Comparison of ENCODE assay signal across 14 cellular contexts in genomic region chr10:58237014-58237830, GRCh38. TPM values are rescaled to one million over a fixed set of nuclear protein-coding genes. Genes with fewer than 3 reads are reported as not detected.
A peak's percentile ranks its signal among the peaks of the same experiment; 100 is the strongest.
DNase-seq lines count a peak whose midpoint lies in the region; TF ChIP-seq lines count a peak whose summit lies in the region.
"Had no signal": no experiment of that assay in that cellular context is flagged by ENCODE, and none has a peak within 500 bp of the region (broad histone marks: within the 10 kb centered on the region; RNA-seq: fewer than 3 reads in every experiment).

No MANE protein-coding gene starts in this region.

- no peaks in the 10 kb centered on the region for H3K27me3 Mint-ChIP-seq in activated T-helper 2 cell treated with anti-CD3 and anti-CD28 coated beads, Interferon-gamma antibody, Interleukin-2, Interleukin-4, amounts not matched to agents 10 μg/mL and 5 μg/mL and 100 μg/mL, durations not matched to agents 14 hours and 24 hours and 36 hours (ENCODE audit: low read depth)
- peaks cover 4% of the 10 kb centered on the region for H3K27me3 Mint-ChIP-seq in endothelial cell (ENCODE audit: unreplicated experiment)
- H3K27me3 Mint-ChIP-seq: T-cell had no signal

- peaks cover 18% of the 10 kb centered on the region for H3K4me1 Mint-ChIP-seq in activated T-helper 2 cell treated with anti-CD3 and anti-CD28 coated beads, Interferon-gamma antibody, Interleukin-2, Interleukin-4, amounts not matched to agents 10 μg/mL and 5 μg/mL and 100 μg/mL, durations not matched to agents 14 hours and 24 hours and 36 hours (ENCODE audit: low read depth)
- peaks cover 13% of the 10 kb centered on the region for H3K4me1 Mint-ChIP-seq in endothelial cell (ENCODE audit: unreplicated experiment)

- no peak overlapping the region for H3K4me3 ChIP-seq in AG04450 (ENCODE audit: low read depth, low read length)
- H3K4me3 ChIP-seq: transverse colon had no signal

- POLR2A ChIA-PET in AG04450 (lab: Yijun Ruan, JAX) = interaction anchor here (0.8 to 1.3 kb wide), 2 partner anchors 16 to 31 kb away, joined by 3 to 8 read pairs; partner anchors contain the start of gene CISD1

- H3K27me3 ChIP-seq in AG04450 (ENCODE audit: control insufficient read depth, insufficient read depth, low read length) = no peaks in the 10 kb centered on the region
- H3K27me3 ChIP-seq: transverse colon had no signal

- no peak for TF ChIP-seq CTCF in AG04450 (IDR thresholded peaks at IDR 0.05; ENCODE audit: low read depth, low read length)
- no peak for TF ChIP-seq CTCF in endothelial cell (IDR thresholded peaks at IDR 0.05; ENCODE audit: unreplicated experiment)

- H3K36me3 Mint-ChIP-seq in activated T-helper 2 cell treated with anti-CD3 and anti-CD28 coated beads, Interferon-gamma antibody, Interleukin-2, Interleukin-4, amounts not matched to agents 10 μg/mL and 5 μg/mL and 100 μg/mL, durations not matched to agents 14 hours and 24 hours and 36 hours (ENCODE audit: low read depth) = peaks cover 54% of the 10 kb centered on the region
- peaks cover 29% of the 10 kb centered on the region for H3K36me3 Mint-ChIP-seq in endothelial cell (ENCODE audit: low read depth, unreplicated experiment)

- peak overlapping the region; percentile 68 for H3K27ac ChIP-seq in AG04450 (ENCODE audit: low read depth, low read length)
- H3K27ac ChIP-seq: transverse colon had no signal

- peak overlapping the region; percentile 20 for H3K27ac Mint-ChIP-seq in activated T-helper 2 cell treated with anti-CD3 and anti-CD28 coated beads, Interferon-gamma antibody, Interleukin-2, Interleukin-4, amounts not matched to agents 10 μg/mL and 5 μg/mL and 100 μg/mL, durations not matched to agents 14 hours and 24 hours and 36 hours
- H3K27ac Mint-ChIP-seq in endothelial cell (ENCODE audit: unreplicated experiment) = no peak overlapping the region
- H3K27ac Mint-ChIP-seq: T-cell had no signal

- H3K4me3 Mint-ChIP-seq in activated T-helper 2 cell treated with anti-CD3 and anti-CD28 coated beads, Interferon-gamma antibody, Interleukin-2, Interleukin-4, amounts not matched to agents 10 μg/mL and 5 μg/mL and 100 μg/mL, durations not matched to agents 14 hours and 24 hours and 36 hours (ENCODE audit: low read depth) = no peak overlapping the region
- H3K4me3 Mint-ChIP-seq in endothelial cell (ENCODE audit: unreplicated experiment) = no peak overlapping the region
- H3K4me3 Mint-ChIP-seq: T-cell had no signal

- H3K9me3 ChIP-seq in AG04450 (ENCODE audit: control insufficient read depth, insufficient read depth, low read length) = no peaks in the 10 kb centered on the region
- H3K9me3 ChIP-seq: transverse colon had no signal

- DNase-seq in AG04450 (ENCODE audit: low read depth, low spot score) = peak; percentile 73
- DNase-seq in H4 (ENCODE audit: low spot score) = peak; percentile 86
- DNase-seq in activated T-helper 2 cell treated with anti-CD3 and anti-CD28 coated beads, Interferon-gamma antibody, Interleukin-2, Interleukin-4, amounts not matched to agents 10 μg/mL and 5 μg/mL and 100 μg/mL, durations not matched to agents 14 hours and 24 hours and 36 hours (ENCODE audit: low spot score) = no peak
- peak; percentile 97 for DNase-seq in iris pigment epithelial cell (ENCODE audit: low read depth)
- DNase-seq in endothelial cell (ENCODE audit: low spot score) = no peak
- no peak for DNase-seq in NCI-H1417 (lab: John Stamatoyannopoulos, UW)
- DNase-seq in activated gamma-delta T cell treated with Interleukin-2 at 50 U/mL for 16 hours = no peak
- no peak for DNase-seq in SKM-1 (lab: John Stamatoyannopoulos, UW; ENCODE audit: unreplicated experiment)
- DNase-seq: DMS 273 treated with DMSO at 0.1 percent for 48 hours; glutamatergic neuron; NCI-H446; stimulated activated CD4-positive, alpha-beta T cell treated with anti-CD3 and anti-CD28 coated beads, Interleukin-4, amount 100 ng/mL, for 1 hour; T-cell; transverse colon had no signal

- H3K9me3 Mint-ChIP-seq in activated T-helper 2 cell treated with anti-CD3 and anti-CD28 coated beads, Interferon-gamma antibody, Interleukin-2, Interleukin-4, amounts not matched to agents 10 μg/mL and 5 μg/mL and 100 μg/mL, durations not matched to agents 14 hours and 24 hours and 36 hours = peaks cover 5% of the 10 kb centered on the region
- H3K9me3 Mint-ChIP-seq in endothelial cell (ENCODE audit: unreplicated experiment) = no peaks in the 10 kb centered on the region
- H3K9me3 Mint-ChIP-seq: T-cell had no signal

- intact Hi-C loops in activated T-helper 2 cell treated with anti-CD3 and anti-CD28 coated beads, Interferon-gamma antibody, Interleukin-2, Interleukin-4, amounts not matched to agents 10 μg/mL and 5 μg/mL and 100 μg/mL, durations not matched to agents 14 hours and 24 hours and 36 hours (cut with micrococcal nuclease) = loop anchor here (1.0 kb wide), 2 partner anchors 30 to 45 kb away; partner anchors contain the start of gene IPMK

- CTCF ChIA-PET in AG04450 (lab: Charles Lee) = interaction anchor here (0.6 to 1.9 kb wide), 4 partner anchors 12 to 163 kb away, joined by 3 to 6 read pairs (median 4); no protein-coding TSS in a partner anchor

RNA-seq across cellular contexts. Expression of gene IPMK, which starts 30.5 kb away (rescaled TPM):
- polyA plus RNA-seq in AG04450 (2011; rRNA removed) = 1.9 and 3.1 TPM in 2 replicates
- polyA minus RNA-seq in AG04450 (2011; rRNA and poly(A)+ RNA removed) = 1.7 and 4.0 TPM in 2 replicates
- 4.9 and 7.8 TPM in 2 replicates for total RNA-seq in H4 (2014; rRNA removed; shearing (Covaris generic))
- 7.5 and 7.7 TPM in 2 replicates for total RNA-seq in activated T-helper 2 cell treated with anti-CD3 and anti-CD28 coated beads, Interferon-gamma antibody, Interleukin-2, Interleukin-4, amounts not matched to agents 10 μg/mL and 5 μg/mL and 100 μg/mL, durations not matched to agents 14 hours and 24 hours and 36 hours
- 5.5 TPM for total RNA-seq in endothelial cell (ENCODE audit: unreplicated experiment)

RNA-seq across cellular contexts. Expression of gene CISD1, which starts 31.7 kb away (rescaled TPM):
- polyA plus RNA-seq in AG04450 (2011; rRNA removed) = 59.9 and 80.0 TPM in 2 replicates
- polyA minus RNA-seq in AG04450 (2011; rRNA and poly(A)+ RNA removed) = 5.5 and 10.6 TPM in 2 replicates
- total RNA-seq in H4 (2014; rRNA removed; shearing (Covaris generic)) = 90.1 and 90.2 TPM in 2 replicates
- 39.7 and 43.2 TPM in 2 replicates for total RNA-seq in activated T-helper 2 cell treated with anti-CD3 and anti-CD28 coated beads, Interferon-gamma antibody, Interleukin-2, Interleukin-4, amounts not matched to agents 10 μg/mL and 5 μg/mL and 100 μg/mL, durations not matched to agents 14 hours and 24 hours and 36 hours
- 38.1 TPM for total RNA-seq in endothelial cell (ENCODE audit: unreplicated experiment)

Comparison
In these comparisons a context has a peak if more than half of its experiments do, and no peak if none do; other contexts are left out.
1. DNase-seq: peak in AG04450 (single experiment), H4 (single experiment) and iris pigment epithelial cell (single experiment); none in activated T-helper 2 cell treated with anti-CD3 and anti-CD28 coated beads, Interferon-gamma antibody, Interleukin-2, Interleukin-4, amounts not matched to agents 10 μg/mL and 5 μg/mL and 100 μg/mL, durations not matched to agents 14 hours and 24 hours and 36 hours (single experiment), endothelial cell (single experiment), NCI-H1417 (0 of 3), activated gamma-delta T cell treated with Interleukin-2 at 50 U/mL for 16 hours (single experiment) and SKM-1 (single experiment).